ENCODE assay signal across 8 cellular contexts in the genomic region with DNA sequence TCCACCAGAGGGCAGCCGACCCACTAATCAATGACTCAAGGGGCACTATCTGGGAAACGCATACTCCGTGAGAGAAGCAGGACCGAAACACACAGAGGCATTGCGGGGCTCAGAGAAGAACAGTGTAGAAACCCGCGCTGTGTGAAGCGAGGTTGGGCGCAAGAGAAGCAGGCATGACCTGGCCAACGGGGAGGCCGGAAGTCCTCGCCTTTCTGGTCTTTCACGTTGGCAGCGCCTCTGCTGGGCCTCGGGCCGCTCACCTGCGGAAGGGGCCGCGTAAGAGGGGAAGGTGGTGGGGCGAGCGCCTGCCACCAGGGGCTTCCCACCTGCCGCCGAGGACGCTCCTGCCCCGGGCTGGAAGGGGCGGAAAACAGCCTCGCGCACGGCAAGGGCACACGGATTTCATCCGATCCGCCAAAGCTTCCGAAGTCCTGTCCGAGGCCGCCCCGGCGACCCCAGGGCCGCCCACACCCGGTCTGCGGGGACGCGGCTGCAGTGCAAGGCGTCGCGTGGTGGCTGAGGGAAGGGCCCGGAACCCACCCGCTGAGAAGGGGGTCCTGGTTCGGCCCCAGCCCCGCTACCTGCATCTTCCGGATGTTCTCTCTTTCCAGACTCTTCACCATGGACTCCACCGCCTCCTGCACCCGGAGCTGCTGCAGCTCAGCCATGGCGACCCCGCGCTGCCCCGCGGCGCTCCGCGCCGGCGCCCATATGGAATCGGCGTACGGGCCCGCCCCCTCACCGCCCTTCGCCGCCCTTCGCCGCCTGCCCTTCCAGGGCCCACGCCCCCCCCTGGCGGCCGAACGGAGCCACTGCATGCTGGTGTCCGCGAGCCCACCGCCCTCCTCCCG. TPM values are rescaled to one million over a fixed set of nuclear protein-coding genes. Genes with fewer than 3 reads are reported as not detected.
DNase-seq lines count a peak whose midpoint lies in the region; ATAC-seq and TF ChIP-seq lines count a peak whose summit lies in the region.

TSS of gene FAM136A (minus strand) at position 724 of the 851 bp plus-strand sequence. CDS start at position 668, 56 bp downstream.

- no peaks in the 10 kb centered on the region for H3K9me3 ChIP-seq in CD4-positive, alpha-beta memory T cell (ENCODE audit: control insufficient read depth in 1 of 2, low read length in 2 of 2)
- H3K9me3 ChIP-seq in endodermal cell (ENCODE audit: control insufficient read depth, low read length) (peaks cover 7% of the 10 kb centered on the region), mesodermal cell (ENCODE audit: control insufficient read depth, low read length) (peaks cover 7% of the 10 kb centered on the region)

- peak; percentile 86 to 89 (median 86) for DNase-seq in CD4-positive, alpha-beta memory T cell
- DNase-seq in NK-92 treated with Interleukin-12 subunit alpha and Interleukin-12 subunit beta, amount 100 ng/mL, for 24 hours (lab: John Stamatoyannopoulos, UW), result peak; percentile 82
- DNase-seq in activated CD8-positive, alpha-beta memory T cell treated with anti-CD3 and anti-CD28 coated beads for 48 hours (ENCODE audit: low read depth in 2 of 3, low spot score in 2 of 3), result peak; percentile 80 to 86 (median 84)
- peak; percentile 98 for DNase-seq in endodermal cell
- DNase-seq in stimulated activated CD8-positive, alpha-beta memory T cell treated with anti-CD3 and anti-CD28 coated beads, Interleukin-15, amount 100 ng/mL, for 24 hours (ENCODE audit: low read depth), result peak; percentile 76

- peak; percentile 80 for TF ChIP-seq CTCF in endodermal cell (conservative IDR thresholded peaks at IDR 0.05)

- peak within 1 kb of the TSS; percentile 77 for H3K9ac ChIP-seq in endodermal cell (ENCODE audit: extremely low read depth, low read length, poor library complexity, severe bottlenecking)

- intact Hi-C loops in CD4-positive, alpha-beta memory T cell (cut with micrococcal nuclease), result loop anchor here (1.0 to 10.0 kb wide), 6 partner anchors 8 to 577 kb away; partner anchors contain the start of genes C2orf42, SNRPG and TGFA

- H3K4me3 ChIP-seq in CD4-positive, alpha-beta memory T cell (ENCODE audit: low read length in 2 of 2), result peak within 1 kb of the TSS; percentile 72 to 80
- H3K4me3 ChIP-seq in endodermal cell (ENCODE audit: low read length) (peak within 1 kb of the TSS; percentile 88), mesodermal cell (ENCODE audit: extremely low read depth, insufficient read depth, low read length, poor library complexity, severe bottlenecking) (peak within 1 kb of the TSS; percentile 74)

- peaks cover 15 to 26% (median 22%) of the 10 kb centered on the region in 4 donors for H3K4me1 Mint-ChIP-seq in CD4-positive, alpha-beta memory T cell
- peaks cover 16% of the 10 kb centered on the region for H3K4me1 Mint-ChIP-seq in endodermal cell

- POLR2A ChIA-PET in CD4-positive, alpha-beta memory T cell (lab: Charles Lee; ENCODE audit: partially characterized antibody), result interaction anchor here (0.9 to 3.2 kb wide), 13 partner anchors 8 to 399 kb away, joined by 3 to 22 read pairs (median 5); partner anchors contain the start of genes C2orf42, MXD1, PCYOX1 and SNRPG

- H3K4me1 ChIP-seq in CD4-positive, alpha-beta memory T cell (ENCODE audit: insufficient read depth, low read length), result peaks cover 8% of the 10 kb centered on the region
- H3K4me1 ChIP-seq in endodermal cell (ENCODE audit: control insufficient read depth, insufficient read depth, low read length), result peaks cover 4% of the 10 kb centered on the region
- no peaks in the 10 kb centered on the region for H3K4me1 ChIP-seq in mesodermal cell (ENCODE audit: control insufficient read depth, insufficient read depth, low read length, poor library complexity, severe bottlenecking)

- CTCF ChIA-PET in CD4-positive, alpha-beta memory T cell (lab: Charles Lee; ENCODE audit: partially characterized antibody), result interaction anchor here (0.7 to 6.7 kb wide), 26 partner anchors 9 to 649 kb away, joined by 3 to 136 read pairs (median 5); partner anchors contain the start of genes C2orf42, MXD1, PCYOX1 and SNRPG

- no peaks in the 10 kb centered on the region for H3K27me3 Mint-ChIP-seq in CD4-positive, alpha-beta memory T cell
- H3K27me3 Mint-ChIP-seq in endodermal cell (ENCODE audit: insufficient read depth), result no peaks in the 10 kb centered on the region

- H3K36me3 Mint-ChIP-seq in CD4-positive, alpha-beta memory T cell, result peaks cover 16 to 30% of the 10 kb centered on the region in 2 donors
- H3K36me3 Mint-ChIP-seq in endodermal cell (ENCODE audit: low read depth), result peaks cover 38% of the 10 kb centered on the region

- H3K36me3 ChIP-seq in CD4-positive, alpha-beta memory T cell (ENCODE audit: insufficient read depth, low read length), result no peaks in the 10 kb centered on the region
- H3K36me3 ChIP-seq in endodermal cell (ENCODE audit: control insufficient read depth, insufficient read depth, low read length), result peaks cover 41% of the 10 kb centered on the region
- peaks cover 37% of the 10 kb centered on the region for H3K36me3 ChIP-seq in mesodermal cell (ENCODE audit: control insufficient read depth, insufficient read depth, low read length)

- ATAC-seq in GM19395 (IDR thresholded peaks at IDR 0.05; ENCODE audit: unreplicated experiment) (peak; percentile 76), HG03571 (IDR thresholded peaks at IDR 0.05; ENCODE audit: unreplicated experiment) (peak; percentile 80)

- H3K27me3 ChIP-seq in CD4-positive, alpha-beta memory T cell (ENCODE audit: insufficient read depth, low read length), result no peaks in the 10 kb centered on the region
- H3K27me3 ChIP-seq in endodermal cell (ENCODE audit: control insufficient read depth, insufficient read depth, low read length, poor library complexity, severe bottlenecking), result no peaks in the 10 kb centered on the region

- peak within 1 kb of the TSS; percentile 84 to 97 (median 93) for H3K4me3 Mint-ChIP-seq in CD4-positive, alpha-beta memory T cell
- peak within 1 kb of the TSS; percentile 81 for H3K4me3 Mint-ChIP-seq in endodermal cell

- H3K27ac Mint-ChIP-seq in CD4-positive, alpha-beta memory T cell, result peak within 1 kb of the TSS; percentile 77 to 94 (median 91)
- peak within 1 kb of the TSS; percentile 98 for H3K27ac Mint-ChIP-seq in endodermal cell

- WGBS in endodermal cell (ENCODE audit: insufficient coverage in 1 of 2, insufficient read length in 1 of 2), 2 experiments, result 1 to 2% methylated on average over 21 to 79 of the region's 79 CpGs
- WGBS in mesodermal cell (ENCODE audit: insufficient coverage in 2 of 2), 2 experiments, result 1% methylated on average over 52 to 70 of the region's 79 CpGs

- no peaks in the 10 kb centered on the region for H3K9me3 Mint-ChIP-seq in CD4-positive, alpha-beta memory T cell
- H3K9me3 Mint-ChIP-seq in endodermal cell, result peaks cover 9% of the 10 kb centered on the region

- peak within 1 kb of the TSS; percentile 79 for H3K27ac ChIP-seq in CD4-positive, alpha-beta memory T cell (ENCODE audit: low read depth, low read length)
- peak within 1 kb of the TSS; percentile 73 for H3K27ac ChIP-seq in endodermal cell (ENCODE audit: low read depth, low read length)
- H3K27ac ChIP-seq in mesodermal cell (ENCODE audit: low read depth, low read length, severe bottlenecking), result peak within 1 kb of the TSS; percentile 78

RNA-seq across cellular contexts. Expression of gene FAM136A, which starts in this region (rescaled TPM):
- 10 to 100 TPM; 26.2 to 27.4 TPM for total RNA-seq in CD4-positive, alpha-beta memory T cell
- polyA plus RNA-seq in CD4-positive, alpha-beta memory T cell, result 10 to 100 TPM; 33.4 to 43.6 TPM
- total RNA-seq in endodermal cell, result 10 to 100 TPM; 81.3 to 91.8 TPM
- polyA plus RNA-seq in endodermal cell (2013, experiment 1 of 2), result 45.6 TPM
- 45.3 TPM for polyA plus RNA-seq in endodermal cell (2013, experiment 2 of 2)
- 27.0 TPM for polyA plus RNA-seq in mesodermal cell (2013, experiment 1 of 2)
- 28.5 TPM for polyA plus RNA-seq in mesodermal cell (2013, experiment 2 of 2)

Comparison
In these comparisons a context has a peak if more than half of its experiments do, and no peak if none do; other contexts are left out.
1. Peak in every context shown above with its lines: DNase-seq, ATAC-seq, H3K4me3 ChIP-seq and H3K27ac ChIP-seq.